1 cellular context compared by ENCODE assay signal in genomic region chr3:129575987-129576364, GRCh38.
TF ChIP-seq lines count a peak whose summit lies in the region.

No MANE protein-coding gene starts in this region.

TF ChIP-seq in HepG2, 621 proteins besides CTCF, POLR2A, EP300 and RAD21:
- TF ChIP-seq THAP9 (CRISPR knock-in tag; IDR thresholded peaks at IDR 0.05; ENCODE audit: borderline replicate concordance) (no peak), AGO2 (optimal IDR thresholded peaks at IDR 0.05; ENCODE audit: low read depth, low read length) (peak; percentile 16), ZNF605 (CRISPR knock-in tag; IDR thresholded peaks at IDR 0.05) (0 out of 2 replicates have a peak, but pooled peaks have one; percentile 35)
